9 cellular contexts compared by ENCODE assay signal in the genomic region with DNA sequence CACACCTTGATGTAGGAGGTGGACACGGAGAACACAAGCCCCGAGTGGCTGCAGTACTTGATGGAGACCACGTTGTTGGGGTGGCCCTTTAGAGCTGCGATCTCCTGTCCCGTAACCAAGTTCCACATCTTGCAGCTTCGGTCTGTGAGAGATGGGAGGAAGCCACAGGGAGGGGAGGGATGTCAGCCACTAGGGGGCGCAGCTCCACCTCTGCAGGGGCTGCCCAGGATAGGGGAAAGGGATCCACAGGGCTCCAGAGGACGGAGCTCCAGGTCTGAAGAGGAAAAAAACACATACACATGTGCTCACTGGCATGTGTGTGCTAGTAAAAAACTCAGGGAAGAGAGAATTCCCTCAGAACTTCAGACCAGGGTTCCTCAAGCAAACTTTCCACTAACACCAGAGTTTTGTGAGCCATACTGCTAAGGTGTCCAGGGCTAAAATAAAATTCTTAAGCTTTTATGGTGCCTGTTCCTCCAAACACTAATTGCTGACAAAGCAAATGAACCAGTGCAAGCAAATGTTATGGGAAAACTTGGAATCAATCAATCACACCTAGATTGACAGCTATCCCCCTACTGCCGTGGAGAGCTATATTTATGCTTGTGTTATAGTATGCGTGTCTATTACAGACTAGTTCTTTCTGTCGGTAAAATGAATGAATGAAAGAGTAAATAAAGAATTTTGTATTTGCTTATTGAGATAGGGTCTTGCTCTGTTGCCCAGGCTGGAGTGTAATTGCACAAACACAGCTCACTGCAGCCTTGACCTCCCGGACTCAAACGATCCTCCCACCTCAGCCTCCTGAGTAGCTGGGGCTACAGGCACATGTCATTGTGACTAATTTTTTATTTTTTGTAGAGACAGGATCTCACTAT. TPM values are rescaled to one million over a fixed set of nuclear protein-coding genes. Genes with fewer than 3 reads are reported as not detected.
A peak's percentile ranks its signal among the peaks of the same experiment; 100 is the strongest.
DNase-seq lines count a peak whose midpoint lies in the region; ATAC-seq and TF ChIP-seq lines count a peak whose summit lies in the region.
"Had no signal": no experiment of that assay in that cellular context is flagged by ENCODE, and none has a peak within 500 bp of the region (broad histone marks: within the 10 kb centered on the region; RNA-seq: fewer than 3 reads in every experiment).

No MANE protein-coding gene starts in this region.

- no peaks in the 10 kb centered on the region for H3K4me1 ChIP-seq in effector memory CD4-positive, alpha-beta T cell (ENCODE audit: control insufficient read depth, insufficient read depth, low read length, poor library complexity, severe bottlenecking)
- no peaks in the 10 kb centered on the region for H3K4me1 ChIP-seq in gastrocnemius medialis

- H3K27me3 ChIP-seq in effector memory CD4-positive, alpha-beta T cell (replicated peaks; ENCODE audit: control insufficient read depth, insufficient read depth, low read length, poor library complexity, severe bottlenecking): no peaks in the 10 kb centered on the region
- no peaks in the 10 kb centered on the region for H3K27me3 ChIP-seq in gastrocnemius medialis
- H3K27me3 ChIP-seq: BLaER1 had no signal

- H3K36me3 ChIP-seq in effector memory CD4-positive, alpha-beta T cell (ENCODE audit: control insufficient read depth, insufficient read depth, low read length): peaks cover 90% of the 10 kb centered on the region
- no peaks in the 10 kb centered on the region for H3K36me3 ChIP-seq in gastrocnemius medialis

- intact Hi-C loops in gastrocnemius medialis (cut with DNase I; ENCODE audit: low total_unique reads): no loop called here

- no peaks in the 10 kb centered on the region for H3K9me3 ChIP-seq in effector memory CD4-positive, alpha-beta T cell (ENCODE audit: control insufficient read depth, low read length)
- no peaks in the 10 kb centered on the region for H3K9me3 ChIP-seq in gastrocnemius medialis

- H3K27ac ChIP-seq in effector memory CD4-positive, alpha-beta T cell (ENCODE audit: insufficient read depth, low read length, poor library complexity, severe bottlenecking): no peak overlapping the region
- H3K27ac ChIP-seq in gastrocnemius medialis: no peak overlapping the region
- H3K27ac ChIP-seq: BLaER1 had no signal

- TF ChIP-seq POLR2A in gastrocnemius medialis (IDR thresholded peaks at IDR 0.05): no peak

- in situ Hi-C loops in gastrocnemius medialis (cut with MboI; ENCODE audit: low sequenced_read_pairs in 4 of 4): loop anchor here in 3 of 4 donors (5.0 kb wide), 1 partner anchor 62 kb away; no protein-coding TSS in a partner anchor

- DNase-seq in NCI-H1417 (lab: John Stamatoyannopoulos, UW) (peak in 2 of 3 experiments; percentile 21 to 61), NCI-H1417 treated with DMSO at 0.1 percent for 48 hours (lab: John Stamatoyannopoulos, UW) (no peak), MV-4-11 (lab: John Stamatoyannopoulos, UW) (peak; percentile 19), gastrocnemius medialis (no peak)
- DNase-seq in activated CD4-positive, alpha-beta T cell treated with anti-CD3 and anti-CD28 coated beads for 24 hours (ENCODE audit: low read depth in 2 of 2): peak; percentile 62 to 64
- DNase-seq in effector memory CD4-positive, alpha-beta T cell: peak; percentile 34 to 43 (median 37)

- no peak for ATAC-seq in gastrocnemius medialis
- ATAC-seq in HG02571 (IDR thresholded peaks at IDR 0.05; ENCODE audit: unreplicated experiment): no peak
- ATAC-seq in HG02623 (IDR thresholded peaks at IDR 0.05; ENCODE audit: unreplicated experiment): no peak

- no peak overlapping the region for H3K4me3 ChIP-seq in effector memory CD4-positive, alpha-beta T cell (ENCODE audit: insufficient read depth, low read depth, low read length, poor library complexity, severe bottlenecking)
- H3K4me3 ChIP-seq in gastrocnemius medialis: no peak overlapping the region
- H3K4me3 ChIP-seq: BLaER1 had no signal

- peak in 3 of 5 experiments; percentile 18 to 49 (median 25) for TF ChIP-seq CTCF in gastrocnemius medialis (IDR thresholded peaks at IDR 0.05 in 4 of 5, conservative IDR thresholded peaks at IDR 0.05 in 1 of 5)

RNA-seq across cellular contexts. Expression of gene KIF21B, which starts 43.7 kb away (rescaled TPM):
- total RNA-seq in gastrocnemius medialis: under 1 TPM; 0.23 to 0.49 (median 0.36) TPM

Comparison
In these comparisons a context has a peak if more than half of its experiments do, and no peak if none do; other contexts are left out.
1. DNase-seq: peak in NCI-H1417 (2 of 3), MV-4-11 (single experiment), activated CD4-positive, alpha-beta T cell treated with anti-CD3 and anti-CD28 coated beads for 24 hours (2 of 2) and effector memory CD4-positive, alpha-beta T cell (3 of 3); none in NCI-H1417 treated with DMSO at 0.1 percent for 48 hours (single experiment) and gastrocnemius medialis (0 of 2).